8 cellular contexts compared by ENCODE assay signal in genomic region chr2:183037660-183038340, GRCh38. TPM values are rescaled to one million over a fixed set of nuclear protein-coding genes. Genes with fewer than 3 reads are reported as not detected.
DNase-seq lines count a peak whose midpoint lies in the region; ATAC-seq and TF ChIP-seq lines count a peak whose summit lies in the region.

No MANE protein-coding gene starts in this region.

- intact Hi-C loops in left lung (cut with DNase I) = no loop called here

- peak; percentile 38 for TF ChIP-seq POLR2A in GM19193 (IDR thresholded peaks at IDR 0.05; ENCODE audit: extremely low read depth, insufficient read depth, insufficient read length)

- no peak overlapping the region for H3K4me3 ChIP-seq in CD8-positive, alpha-beta memory T cell (ENCODE audit: low read length)
- peak overlapping the region; percentile 86 for H3K4me3 ChIP-seq in choroid plexus epithelial cell (ENCODE audit: low read depth, low read length)
- H3K4me3 ChIP-seq in left lung = peak overlapping the region; percentile 56 to 64

- H3K27ac Mint-ChIP-seq in CD8-positive, alpha-beta memory T cell = no peak overlapping the region

- POLR2A ChIA-PET in CD8-positive, alpha-beta memory T cell (lab: Charles Lee) = no interaction called here

- TF ChIP-seq CTCF in choroid plexus epithelial cell (conservative IDR thresholded peaks at IDR 0.05; ENCODE audit: low read depth, low read length) = no peak
- TF ChIP-seq CTCF in left lung (IDR thresholded peaks at IDR 0.05) = no peak

- CTCF ChIA-PET in CD8-positive, alpha-beta memory T cell (lab: Charles Lee) = interaction anchor here (0.6 to 1.0 kb wide), 3 partner anchors 20 to 41 kb away, joined by 3 to 6 read pairs (median 3); partner anchors contain the start of gene DUSP19

- peak overlapping the region; percentile 66 to 92 (median 81) for H3K4me3 Mint-ChIP-seq in CD8-positive, alpha-beta memory T cell

- H3K9me3 ChIP-seq in CD8-positive, alpha-beta memory T cell (ENCODE audit: low read length) = no peaks in the 10 kb centered on the region
- H3K9me3 ChIP-seq in left lung = no peaks in the 10 kb centered on the region

- peaks cover 13 to 57% of the 10 kb centered on the region in 2 donors for H3K27me3 Mint-ChIP-seq in CD8-positive, alpha-beta memory T cell

- peak overlapping the region; percentile 60 for H3K27ac ChIP-seq in CD8-positive, alpha-beta memory T cell (ENCODE audit: low read depth, low read length)
- H3K27ac ChIP-seq in left lung = peak overlapping the region; percentile 93 to 99

- H3K4me1 Mint-ChIP-seq in CD8-positive, alpha-beta memory T cell = peaks cover 32 to 44% (median 35%) of the 10 kb centered on the region in 3 donors

- H3K4me1 ChIP-seq in CD8-positive, alpha-beta memory T cell (ENCODE audit: insufficient read depth, low read length) = peaks cover 30% of the 10 kb centered on the region
- peaks cover 4 to 33% of the 10 kb centered on the region in 2 donors for H3K4me1 ChIP-seq in left lung

- H3K9me3 Mint-ChIP-seq in CD8-positive, alpha-beta memory T cell = no peaks in the 10 kb centered on the region

- no peaks in the 10 kb centered on the region for H3K36me3 ChIP-seq in CD8-positive, alpha-beta memory T cell (ENCODE audit: insufficient read depth, low read length)
- no peaks in the 10 kb centered on the region for H3K36me3 ChIP-seq in left lung

- peaks cover 25% of the 10 kb centered on the region for H3K27me3 ChIP-seq in CD8-positive, alpha-beta memory T cell (ENCODE audit: insufficient read depth, low read length, poor library complexity, severe bottlenecking)
- peaks cover 0 to 99% of the 10 kb centered on the region in 2 donors for H3K27me3 ChIP-seq in left lung

- peak; percentile 50 for ATAC-seq in HG03280 (IDR thresholded peaks at IDR 0.05; ENCODE audit: unreplicated experiment)
- ATAC-seq in left lung = peak; percentile 54

- H3K36me3 Mint-ChIP-seq in CD8-positive, alpha-beta memory T cell = no peaks in the 10 kb centered on the region

- peak in 2 of 5 donors; percentile 4 to 62 for DNase-seq in CD8-positive, alpha-beta memory T cell
- peak; percentile 78 for DNase-seq in T1000 (lab: John Stamatoyannopoulos, UW)
- no peak for DNase-seq in choroid plexus epithelial cell (ENCODE audit: low read depth)
- DNase-seq in left lung = peak; percentile 46 to 80
- peak; percentile 16 for DNase-seq in stimulated activated CD4-positive, alpha-beta T cell treated with anti-CD3 and anti-CD28 coated beads, Interleukin-2, amount 100 ng/mL, for 4 hours (ENCODE audit: low read depth)
- no peak for DNase-seq in NOMO-1 (lab: John Stamatoyannopoulos, UW; ENCODE audit: unreplicated experiment in 2 of 2)

RNA-seq across cellular contexts. Expression of gene NCKAP1, which starts 0.5 kb away (rescaled TPM):
- 1 to 10 TPM; 6.2 to 8.7 TPM for total RNA-seq in CD8-positive, alpha-beta memory T cell
- polyA plus RNA-seq in CD8-positive, alpha-beta memory T cell = 0.51 TPM
- total RNA-seq in left lung = 100 to 1,000 TPM; 119 to 128 TPM

RNA-seq across cellular contexts. Expression of gene DUSP19, which starts 40.7 kb away (rescaled TPM):
- total RNA-seq in CD8-positive, alpha-beta memory T cell = 1 to 10 TPM; 3.5 to 3.6 TPM
- polyA plus RNA-seq in CD8-positive, alpha-beta memory T cell = 0.76 TPM
- 1 to 10 TPM; 4.2 to 5.9 TPM for total RNA-seq in left lung

Comparison
In these comparisons a context has a peak if more than half of its experiments do, and no peak if none do; other contexts are left out.
1. DNase-seq: peak in T1000 (single experiment), left lung (2 of 2) and stimulated activated CD4-positive, alpha-beta T cell treated with anti-CD3 and anti-CD28 coated beads, Interleukin-2, amount 100 ng/mL, for 4 hours (single experiment); none in choroid plexus epithelial cell (single experiment) and NOMO-1 (0 of 2).
2. RNA of gene NCKAP1, which starts 0.5 kb away (total RNA-seq): 119 to 128 TPM in left lung; 6.2 to 8.7 TPM in CD8-positive, alpha-beta memory T cell; every median in the first group is over 10 times any median in the second.